Comparison of ENCODE assay signal across 17 cellular contexts in the genomic region with DNA sequence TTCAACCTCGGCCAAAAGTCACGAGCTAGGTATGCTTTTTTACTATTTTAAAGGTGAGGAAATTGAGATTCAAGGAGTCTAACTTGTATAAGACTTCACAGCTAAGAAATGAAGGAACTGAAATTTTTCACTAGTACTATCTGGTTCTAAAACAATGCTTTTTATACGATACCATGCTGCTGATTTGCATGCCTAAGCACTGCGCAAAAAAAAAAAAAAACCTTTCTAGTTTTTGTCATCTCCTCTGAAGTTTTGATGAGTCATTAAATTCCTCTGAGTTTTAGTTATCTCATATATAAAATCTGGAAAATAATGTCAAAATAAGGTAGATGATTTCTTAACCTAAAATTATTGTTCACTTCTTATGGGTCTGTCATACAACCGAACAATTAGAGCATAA. TPM values are rescaled to one million over a fixed set of nuclear protein-coding genes. Genes with fewer than 3 reads are reported as not detected.
DNase-seq lines count a peak whose midpoint lies in the region; ATAC-seq and TF ChIP-seq lines count a peak whose summit lies in the region.
"Had no signal": no experiment of that assay in that cellular context is flagged by ENCODE, and none has a peak within 500 bp of the region (broad histone marks: within the 10 kb centered on the region; RNA-seq: fewer than 3 reads in every experiment).

No MANE protein-coding gene starts in this region.

- H3K4me3 ChIP-seq in GM23248 (no peak overlapping the region), MM.1S (ENCODE audit: low read length) (peak overlapping the region; percentile 29; the same call in 1 of the 2 replicates), tibial nerve (no peak overlapping the region)
- H3K4me3 ChIP-seq: BLaER1, HAP-1 had no signal

- peak; percentile 11 for DNase-seq in GM23248
- peak; percentile 28 for DNase-seq in MM.1S
- DNase-seq in foreskin keratinocyte = peak in 1 of 2 donors; percentile 23
- DNase-seq in tibial nerve (ENCODE audit: low spot score in 2 of 2) = no peak
- DNase-seq: 8988T; CD4-positive, alpha-beta memory T cell; DMS153; DMS79; GDM1; Karpas-422; KBM-7 had no signal

- H3K9me2 ChIP-seq in GM23248 (ENCODE audit: insufficient read depth) (no peaks in the 10 kb centered on the region), MM.1S (replicated peaks; ENCODE audit: insufficient read depth, low read length) (no peaks in the 10 kb centered on the region)

- in situ Hi-C loops in GM23248 (cut with MboI) = no loop called here

- TF ChIP-seq POLR2A in GM18505 (IDR thresholded peaks at IDR 0.05; ENCODE audit: borderline replicate concordance, extremely low read depth, insufficient read depth, insufficient read length) (no peak), tibial nerve (IDR thresholded peaks at IDR 0.05) (no peak)

- H3K79me2 ChIP-seq in GM23248 (ENCODE audit: insufficient read depth) = no peaks in the 10 kb centered on the region
- no peaks in the 10 kb centered on the region for H3K79me2 ChIP-seq in MM.1S (ENCODE audit: low read length)

- H4K20me1 ChIP-seq in GM23248 (ENCODE audit: insufficient read depth) (0 out of 2 replicates have a peak, but pooled peaks cover 3% of the 10 kb centered on the region), MM.1S (ENCODE audit: insufficient read depth, low read length) (no peaks in the 10 kb centered on the region)
- H4K20me1 ChIP-seq: BLaER1 had no signal

- no peaks in the 10 kb centered on the region for H3F3A ChIP-seq in GM23248 (ENCODE audit: insufficient read depth)
- 0 out of 2 replicates have a peak, but pooled peaks cover 4% of the 10 kb centered on the region for H3F3A ChIP-seq in MM.1S (ENCODE audit: insufficient read depth, low read length)

- H3K4me1 ChIP-seq in GM23248 (ENCODE audit: insufficient read depth) (no peaks in the 10 kb centered on the region), MM.1S (ENCODE audit: low read length) (no peaks in the 10 kb centered on the region), foreskin keratinocyte (peaks cover 8% of the 10 kb centered on the region), tibial nerve (no peaks in the 10 kb centered on the region)
- H3K4me1 ChIP-seq: BLaER1, HAP-1 had no signal

- WGBS in GM23248 (ENCODE audit: low coverage in 1 of 2, low lambda C conversion rate in 2 of 2, missing lambda C conversion rate in 2 of 2), 2 experiments = 70% methylated on average over 5 of the region's 5 CpGs
- WGBS in tibial nerve, 2 donors = 87 to 92% methylated on average over 5 of the region's 5 CpGs

- no peaks in the 10 kb centered on the region for H3K9me3 ChIP-seq in GM23248 (ENCODE audit: low read depth)
- H3K9me3 ChIP-seq in MM.1S (replicated peaks; ENCODE audit: insufficient read depth, low read length) = no peaks in the 10 kb centered on the region
- peaks cover 0 to 33% (median 0%) of the 10 kb centered on the region in 4 donors for H3K9me3 ChIP-seq in tibial nerve
- H3K9me3 ChIP-seq: BLaER1 had no signal

- no peaks in the 10 kb centered on the region for H3K27me3 ChIP-seq in GM23248 (replicated peaks; ENCODE audit: insufficient read depth)
- no peaks in the 10 kb centered on the region for H3K27me3 ChIP-seq in MM.1S (replicated peaks; ENCODE audit: insufficient read depth, low read length)
- no peaks in the 10 kb centered on the region for H3K27me3 ChIP-seq in foreskin keratinocyte
- no peaks in the 10 kb centered on the region for H3K27me3 ChIP-seq in tibial nerve
- H3K27me3 ChIP-seq: BLaER1 had no signal

- H2AFZ ChIP-seq in GM23248 (no peak overlapping the region), MM.1S (ENCODE audit: low read length) (peak overlapping the region; percentile 58; the same call in 1 of the 2 replicates)

- H3K27ac ChIP-seq in GM23248 (no peak overlapping the region), MM.1S (ENCODE audit: low read length) (peak overlapping the region; percentile 52; the same call in 1 of the 2 replicates), foreskin keratinocyte (no peak overlapping the region), tibial nerve (no peak overlapping the region)
- H3K27ac ChIP-seq: BLaER1 had no signal

- H3K36me3 ChIP-seq in GM23248 (ENCODE audit: low read depth) (no peaks in the 10 kb centered on the region), MM.1S (replicated peaks; ENCODE audit: insufficient read depth, low read length) (no peaks in the 10 kb centered on the region), tibial nerve (no peaks in the 10 kb centered on the region)
- H3K36me3 ChIP-seq: BLaER1, HAP-1 had no signal

- ATAC-seq in GM18502 (IDR thresholded peaks at IDR 0.05; ENCODE audit: poor library complexity, unreplicated experiment) (peak; percentile 80), foreskin keratinocyte (peak; percentile 55), GM18505 (IDR thresholded peaks at IDR 0.05; ENCODE audit: unreplicated experiment) (no peak), HG02763 (IDR thresholded peaks at IDR 0.05; ENCODE audit: unreplicated experiment) (no peak), HG02852 (IDR thresholded peaks at IDR 0.05; ENCODE audit: unreplicated experiment) (no peak)

- H3K4me2 ChIP-seq in GM23248 (ENCODE audit: unreplicated experiment) (no peak overlapping the region), MM.1S (ENCODE audit: low read depth, low read length) (peak overlapping the region; percentile 52)
- H3K4me2 ChIP-seq: BLaER1 had no signal

- TF ChIP-seq EP300 in tibial nerve (IDR thresholded peaks at IDR 0.05) = no peak

- no peak overlapping the region for H3K9ac ChIP-seq in GM23248
- H3K9ac ChIP-seq in MM.1S (ENCODE audit: low read length) = peak overlapping the region; percentile 28; the same call in 1 of the 2 replicates
- H3K9ac ChIP-seq: BLaER1 had no signal

- no peak for TF ChIP-seq CTCF in MM.1S (IDR thresholded peaks at IDR 0.05; ENCODE audit: low read length)
- TF ChIP-seq CTCF in foreskin keratinocyte (conservative IDR thresholded peaks at IDR 0.05) = no peak
- no peak for TF ChIP-seq CTCF in tibial nerve (IDR thresholded peaks at IDR 0.05)

RNA-seq across cellular contexts. Expression of gene UFM1, which starts 28.0 kb away (rescaled TPM):
- total RNA-seq in GM23248 (2014; rRNA removed; shearing (Covaris generic)) = 125 and 131 TPM in 2 replicates
- 125 and 130 TPM in 2 replicates for polyA plus RNA-seq in GM23248 (2016; fragmentation: Nextera tagmentation; extraction: Ambion mirVana)
- 44.6 and 52.8 TPM in 2 replicates for total RNA-seq in foreskin keratinocyte
- polyA plus RNA-seq in foreskin keratinocyte = 24.9 and 26.9 TPM in 2 replicates
- total RNA-seq in tibial nerve = 10 to 100 TPM; 37.5 to 47.7 (median 45.9) TPM

Comparison
In these comparisons a context has a peak if more than half of its experiments do, and no peak if none do; other contexts are left out.
1. ATAC-seq: peak in GM18502 (single experiment) and foreskin keratinocyte (single experiment); none in GM18505 (single experiment), HG02763 (single experiment) and HG02852 (single experiment).
2. DNase-seq: peak in GM23248 (single experiment) and MM.1S (single experiment); none in tibial nerve (0 of 2).